ENCODE assay signal across 31 cellular contexts in the genomic region with DNA sequence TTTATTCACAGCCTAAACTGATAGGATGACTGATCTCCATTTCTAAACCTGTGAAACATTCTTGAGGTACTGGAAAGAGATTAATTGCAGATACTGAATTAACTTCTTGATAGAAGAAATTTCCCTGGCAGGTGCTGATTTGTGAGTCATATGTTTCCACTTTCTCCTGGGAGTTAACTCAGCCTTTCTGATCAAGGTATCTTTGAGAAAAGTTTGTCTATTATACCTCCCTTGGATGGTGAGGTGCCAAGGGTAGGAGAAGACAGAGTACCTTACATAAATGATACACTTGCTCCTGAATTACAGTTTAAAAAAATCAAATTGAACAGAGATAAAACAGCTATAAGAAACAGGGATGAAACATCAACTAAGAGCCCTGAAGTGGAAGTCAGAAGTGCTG.
"Had no signal": no experiment of that assay in that cellular context is flagged by ENCODE, and none has a peak within 500 bp of the region (broad histone marks: within the 10 kb centered on the region; RNA-seq: fewer than 3 reads in every experiment).

No MANE protein-coding gene starts in this region.

- H3K4me2 ChIP-seq: neural progenitor cell had no signal

- H3K36me3 ChIP-seq: neural progenitor cell, ovary, suprapubic skin, transverse colon, upper lobe of right lung, uterus had no signal

- H3K27ac ChIP-seq: neural progenitor cell, ovary, parathyroid adenoma, psoas muscle, right lobe of liver, sigmoid colon, suprapubic skin, testis, tibial artery, transverse colon, upper lobe of right lung, uterus had no signal

- H3K9me3 ChIP-seq: ovary, psoas muscle, right lobe of liver, sigmoid colon, suprapubic skin, testis, tibial artery, transverse colon, upper lobe of right lung, uterus had no signal

- H2AFZ ChIP-seq: neural progenitor cell, parathyroid adenoma had no signal

- H3K27me3 ChIP-seq: neural progenitor cell, ovary, right lobe of liver, sigmoid colon, suprapubic skin, testis, tibial artery, transverse colon, upper lobe of right lung, uterus had no signal

- H3K9ac ChIP-seq: neural progenitor cell, parathyroid adenoma had no signal

- H3K27ac Mint-ChIP-seq: natural killer cell treated with Interleukin-12 subunit alpha and Interleukin-12 subunit beta and Interleukin-15 and Interleukin-18, amount 100 ng/mL, for 72 hours; neural progenitor cell; progenitor cell of endocrine pancreas; stimulated activated memory B cell treated with anti-CD40 and anti-IgM and Interleukin-4, amounts not matched to agents 10 μg/mL and 1 μg/mL and 100 μg/mL, for 72 hours; type B pancreatic cell had no signal

- H3K4me1 ChIP-seq: parathyroid adenoma, testis, transverse colon, uterus had no signal

- H3K9me3 Mint-ChIP-seq: naive B cell; naive thymus-derived CD8-positive, alpha-beta T cell; natural killer cell treated with Interleukin-12 subunit alpha and Interleukin-12 subunit beta and Interleukin-15 and Interleukin-18, amount 100 ng/mL, for 72 hours; neural progenitor cell; stimulated activated memory B cell treated with anti-CD40 and anti-IgM and Interleukin-4, amounts not matched to agents 10 μg/mL and 1 μg/mL and 100 μg/mL, for 72 hours; stimulated activated naive CD8-positive, alpha-beta T cell treated with anti-CD3 and anti-CD28 coated beads, Interleukin-15, amount 100 ng/mL, for 72 hours had no signal

- H3K27me3 Mint-ChIP-seq: naive B cell; naive thymus-derived CD8-positive, alpha-beta T cell; natural killer cell treated with Interleukin-12 subunit alpha and Interleukin-12 subunit beta and Interleukin-15 and Interleukin-18, amount 100 ng/mL, for 72 hours; progenitor cell of endocrine pancreas; stimulated activated memory B cell treated with anti-CD40 and anti-IgM and Interleukin-4, amounts not matched to agents 10 μg/mL and 1 μg/mL and 100 μg/mL, for 72 hours; stimulated activated naive CD8-positive, alpha-beta T cell treated with anti-CD3 and anti-CD28 coated beads, Interleukin-15, amount 100 ng/mL, for 72 hours; type B pancreatic cell had no signal

- DNase-seq: naive B cell; naive thymus-derived CD8-positive, alpha-beta T cell; occipital lobe; ovary; posterior cingulate gyrus; psoas muscle; right cardiac atrium; right lobe of liver; sigmoid colon; small intestine; stimulated activated CD4-positive, alpha-beta T cell treated with anti-CD3 and anti-CD28 coated beads, Interleukin-15, amount 100 ng/mL, for 24 hours; stimulated activated CD4-positive, alpha-beta T cell treated with anti-CD3 and anti-CD28 coated beads, Interleukin-2, amount 100 ng/mL, for 24 hours; stimulated activated CD4-positive, alpha-beta T cell treated with anti-CD3 and anti-CD28 coated beads, Interleukin-4, amount 100 ng/mL, for 1 hour; stimulated activated CD4-positive, alpha-beta T cell treated with anti-CD3 and anti-CD28 coated beads, Interleukin-4, amount 100 ng/mL, for 4 hours; stimulated activated CD8-positive, alpha-beta memory T cell treated with anti-CD3 and anti-CD28 coated beads, Interleukin-4, amount 100 ng/mL, for 48 hours; stimulated activated naive CD4-positive, alpha-beta T cell; stimulated activated naive CD8-positive, alpha-beta T cell treated with anti-CD3 and anti-CD28 coated beads, Interleukin-15, amount 100 ng/mL, for 72 hours; stimulated activated naive CD8-positive, alpha-beta T cell treated with anti-CD3 and anti-CD28 coated beads, Interleukin-15, Interleukin-2, amounts not matched to agents 100 U/mL and 50 U/mL, for 24 hours; substantia nigra; testis; tibial artery; transverse colon; upper lobe of right lung; uterus had no signal

- ATAC-seq: naive thymus-derived CD8-positive, alpha-beta T cell; natural killer cell treated with Interleukin-12 subunit alpha and Interleukin-12 subunit beta and Interleukin-15 and Interleukin-18, amount 100 ng/mL, for 72 hours; psoas muscle; right cardiac atrium; right lobe of liver; stimulated activated memory B cell treated with anti-CD40 and anti-IgM and Interleukin-4, amounts not matched to agents 10 μg/mL and 1 μg/mL and 100 μg/mL, for 72 hours; stimulated activated naive CD8-positive, alpha-beta T cell treated with anti-CD3 and anti-CD28 coated beads, Interleukin-15, amount 100 ng/mL, for 72 hours; stimulated activated naive CD8-positive, alpha-beta T cell treated with anti-CD3 and anti-CD28 coated beads, Interleukin-15, Interleukin-2, amounts not matched to agents 100 U/mL and 50 U/mL, for 24 hours; upper lobe of right lung had no signal

- H3K4me3 Mint-ChIP-seq: naive B cell; naive thymus-derived CD8-positive, alpha-beta T cell; natural killer cell treated with Interleukin-12 subunit alpha and Interleukin-12 subunit beta and Interleukin-15 and Interleukin-18, amount 100 ng/mL, for 72 hours; neural progenitor cell; stimulated activated memory B cell treated with anti-CD40 and anti-IgM and Interleukin-4, amounts not matched to agents 10 μg/mL and 1 μg/mL and 100 μg/mL, for 72 hours; stimulated activated naive CD8-positive, alpha-beta T cell treated with anti-CD3 and anti-CD28 coated beads, Interleukin-15, amount 100 ng/mL, for 72 hours; type B pancreatic cell had no signal

- H3K4me3 ChIP-seq: neural progenitor cell, ovary, psoas muscle, right lobe of liver, sigmoid colon, suprapubic skin, testis, tibial artery, transverse colon, upper lobe of right lung, uterus had no signal

- H3K79me2 ChIP-seq: parathyroid adenoma had no signal
